8 cellular contexts compared by ENCODE assay signal in genomic region chr11:73376168-73376802, GRCh38. TPM values are rescaled to one million over a fixed set of nuclear protein-coding genes. Genes with fewer than 3 reads are reported as not detected.
A peak's percentile ranks its signal among the peaks of the same experiment; 100 is the strongest.
DNase-seq lines count a peak whose midpoint lies in the region; ATAC-seq and TF ChIP-seq lines count a peak whose summit lies in the region.

TSS of gene RELT (plus strand) at chr11:73376399. CDS start at chr11:73389137, 12,738 bp downstream.

- no peaks in the 10 kb centered on the region for H3K9me3 Mint-ChIP-seq in activated CD4-positive, alpha-beta T cell treated with anti-CD3 and anti-CD28 coated beads, Interleukin-2, amount 10 ng/mL, durations not matched to agents 24 days and 14 days

- ATAC-seq in HG03432 (IDR thresholded peaks at IDR 0.05; ENCODE audit: unreplicated experiment) (peak; percentile 80), left lobe of liver (peak; percentile 96)

- peak; percentile 95 for TF ChIP-seq CTCF in coronary artery (IDR thresholded peaks at IDR 0.05)

- H3K9me3 ChIP-seq in BLaER1: no peaks in the 10 kb centered on the region

- H3K9ac ChIP-seq in BLaER1: peak within 1 kb of the TSS; percentile 89

- peak within 1 kb of the TSS; percentile 95 for H3K27ac Mint-ChIP-seq in activated CD4-positive, alpha-beta T cell treated with anti-CD3 and anti-CD28 coated beads, Interleukin-2, amount 10 ng/mL, durations not matched to agents 24 days and 14 days

- intact Hi-C loops in activated CD4-positive, alpha-beta T cell treated with anti-CD3 and anti-CD28 coated beads, Interleukin-2, amount 10 ng/mL, durations not matched to agents 24 days and 14 days (cut with micrococcal nuclease): loop anchor here (1.0 to 5.0 kb wide), 4 partner anchors 25 to 607 kb away; partner anchors contain the start of genes ARHGEF17, FAM168A and UCP2

- H3K4me1 Mint-ChIP-seq in activated CD4-positive, alpha-beta T cell treated with anti-CD3 and anti-CD28 coated beads, Interleukin-2, amount 10 ng/mL, durations not matched to agents 24 days and 14 days: peaks cover 35% of the 10 kb centered on the region

- H4K20me1 ChIP-seq in BLaER1: peaks cover 47% of the 10 kb centered on the region

- H3K4me2 ChIP-seq in BLaER1: peak within 1 kb of the TSS; percentile 99

- peak; percentile 99 for TF ChIP-seq POLR2A in GM19193 (IDR thresholded peaks at IDR 0.05; ENCODE audit: extremely low read depth, insufficient read depth, insufficient read length)

- H3K27ac ChIP-seq in BLaER1: peak within 1 kb of the TSS; percentile 92
- peak within 1 kb of the TSS; percentile 73 to 90 for H3K27ac ChIP-seq in coronary artery

- H3K4me3 ChIP-seq in BLaER1 (peak within 1 kb of the TSS; percentile 84), coronary artery (peak within 1 kb of the TSS; percentile 91)

- H3K36me3 ChIP-seq in BLaER1: no peaks in the 10 kb centered on the region; the same call in 1 of the 2 replicates

- H3K4me1 ChIP-seq in BLaER1: peaks cover 77% of the 10 kb centered on the region

- H3K27me3 ChIP-seq in BLaER1: no peaks in the 10 kb centered on the region

- peaks cover 12% of the 10 kb centered on the region for H3K36me3 Mint-ChIP-seq in activated CD4-positive, alpha-beta T cell treated with anti-CD3 and anti-CD28 coated beads, Interleukin-2, amount 10 ng/mL, durations not matched to agents 24 days and 14 days (ENCODE audit: low read depth)

- no peaks in the 10 kb centered on the region for H3K27me3 Mint-ChIP-seq in activated CD4-positive, alpha-beta T cell treated with anti-CD3 and anti-CD28 coated beads, Interleukin-2, amount 10 ng/mL, durations not matched to agents 24 days and 14 days

- H3K4me3 Mint-ChIP-seq in activated CD4-positive, alpha-beta T cell treated with anti-CD3 and anti-CD28 coated beads, Interleukin-2, amount 10 ng/mL, durations not matched to agents 24 days and 14 days: peak within 1 kb of the TSS; percentile 94

- peak; percentile 24 for DNase-seq in NCI-H524 treated with DMSO at 0.1 percent for 48 hours (lab: John Stamatoyannopoulos, UW)
- peak; percentile 99 for DNase-seq in activated CD4-positive, alpha-beta T cell treated with anti-CD3 and anti-CD28 coated beads, Interleukin-2, amount 10 ng/mL, durations not matched to agents 24 days and 14 days
- peak; percentile 92 for DNase-seq in coronary artery (ENCODE audit: low spot score)
- peak; percentile 88 for DNase-seq in left lobe of liver (ENCODE audit: low spot score)
- DNase-seq in stimulated activated CD4-positive, alpha-beta T cell treated with anti-CD3 and anti-CD28 coated beads, Interleukin-2, amount 100 ng/mL, for 4 hours (ENCODE audit: low read depth): peak; percentile 87

RNA-seq across cellular contexts. Expression of gene RELT, which starts in this region (rescaled TPM):
- total RNA-seq in activated CD4-positive, alpha-beta T cell treated with anti-CD3 and anti-CD28 coated beads, Interleukin-2, amount 10 ng/mL, durations not matched to agents 24 days and 14 days: 35.0 and 38.5 TPM in 2 replicates
- 1.4 TPM for total RNA-seq in left lobe of liver

Comparison
In these comparisons a context has a peak if more than half of its experiments do, and no peak if none do; other contexts are left out.
1. Peak in every context shown above with its lines: DNase-seq, ATAC-seq, H3K4me3 ChIP-seq and H3K27ac ChIP-seq.
2. RNA of gene RELT (total RNA-seq): 35.0 to 38.5 TPM in activated CD4-positive, alpha-beta T cell treated with anti-CD3 and anti-CD28 coated beads, Interleukin-2, amount 10 ng/mL, durations not matched to agents 24 days and 14 days; 1.4 TPM in left lobe of liver (single experiment); every median in the first group is over 10 times any median in the second.
3. DNase-seq: peak in every context shown above with its lines; median percentile 99 in activated CD4-positive, alpha-beta T cell treated with anti-CD3 and anti-CD28 coated beads, Interleukin-2, amount 10 ng/mL, durations not matched to agents 24 days and 14 days; 92 in coronary artery; 88 in left lobe of liver; 87 in stimulated activated CD4-positive, alpha-beta T cell treated with anti-CD3 and anti-CD28 coated beads, Interleukin-2, amount 100 ng/mL, for 4 hours; 24 in NCI-H524 treated with DMSO at 0.1 percent for 48 hours.